In genomic region chr2:38601061-38601460, GRCh38 we compare ENCODE assay signal across 8 cellular contexts. TPM values are rescaled to one million over a fixed set of nuclear protein-coding genes. Genes with fewer than 3 reads are reported as not detected.
DNase-seq lines count a peak whose midpoint lies in the region; ATAC-seq, FAIRE-seq and TF ChIP-seq lines count a peak whose summit lies in the region.

No MANE protein-coding gene starts in this region.

- H3K9ac ChIP-seq in ES-I3 (ENCODE audit: low read depth, low read length) (peak overlapping the region; percentile 98), endothelial cell of umbilical vein (replicated peaks; ENCODE audit: extremely low read depth, insufficient read depth, low read length) (peak overlapping the region; percentile 81)

- H3K4me1 ChIP-seq in ES-I3 (ENCODE audit: insufficient read depth, low read length) (peaks cover 20% of the 10 kb centered on the region), PC-9 (replicated peaks; ENCODE audit: insufficient read depth) (peaks cover 34% of the 10 kb centered on the region), endothelial cell of umbilical vein (ENCODE audit: control insufficient read depth, extremely low read depth, insufficient read depth, low read length) (peaks cover 23% of the 10 kb centered on the region), pancreas (peaks cover 16 to 28% (median 26%) of the 10 kb centered on the region in 3 donors)

- H4K20me1 ChIP-seq in PC-9 (ENCODE audit: insufficient read depth) (peaks cover 18% of the 10 kb centered on the region), endothelial cell of umbilical vein (replicated peaks; ENCODE audit: control insufficient read depth, extremely low read depth, insufficient read depth, low read length) (peaks cover 18% of the 10 kb centered on the region)

- H3K79me2 ChIP-seq in PC-9 (ENCODE audit: low read depth) = peaks cover 63% of the 10 kb centered on the region
- H3K79me2 ChIP-seq in endothelial cell of umbilical vein (ENCODE audit: control insufficient read depth, insufficient read depth, low read length) = peaks cover 64% of the 10 kb centered on the region

- FAIRE-seq in endothelial cell of umbilical vein (lab: Jason Lieb, UNC) = no peak
- peak; percentile 39 for FAIRE-seq in pancreas (lab: Jason Lieb, UNC)

- ATAC-seq in pancreas = no peak
- no peak for ATAC-seq in left lobe of liver

- no peaks in the 10 kb centered on the region for H3K9me2 ChIP-seq in PC-9 (ENCODE audit: insufficient read depth)

- H3K4me2 ChIP-seq in PC-9 (peak overlapping the region; percentile 80), endothelial cell of umbilical vein (ENCODE audit: insufficient read depth, low read length) (peak overlapping the region; percentile 95)

- H3K27me3 ChIP-seq in PC-9 (ENCODE audit: insufficient read depth, low read depth) (no peaks in the 10 kb centered on the region), endothelial cell of umbilical vein (ENCODE audit: control insufficient read depth in 2 of 2, insufficient read depth in 2 of 2, low read length in 2 of 2) (no peaks in the 10 kb centered on the region), pancreas (no peaks in the 10 kb centered on the region)

- intact Hi-C loops in PC-9 (cut with micrococcal nuclease; ENCODE audit: unreplicated experiment) (loop anchor here (5.0 kb wide), 1 partner anchor 494 kb away; no protein-coding TSS in a partner anchor), endothelial cell of umbilical vein (cut with micrococcal nuclease) (no loop called here), pancreas (cut with DNase I) (no loop called here), posterior cingulate gyrus (cut with DNase I) (loop anchor here (5.0 kb wide), 1 partner anchor 224 kb away; the partner anchor contains the start of gene ATL2)

- H3K9me3 ChIP-seq in ES-I3 (ENCODE audit: control insufficient read depth, insufficient read depth, low read length) (no peaks in the 10 kb centered on the region), PC-9 (ENCODE audit: insufficient read depth, low read depth) (no peaks in the 10 kb centered on the region), endothelial cell of umbilical vein (replicated peaks; ENCODE audit: control insufficient read depth, insufficient read depth, low read length) (no peaks in the 10 kb centered on the region), pancreas (no peaks in the 10 kb centered on the region)

- no peak for TF ChIP-seq CTCF in PC-9 (conservative IDR thresholded peaks at IDR 0.05)
- TF ChIP-seq CTCF in endothelial cell of umbilical vein (IDR thresholded peaks at IDR 0.05; ENCODE audit: extremely low read depth in 1 of 2, insufficient read depth in 1 of 2, low read depth in 1 of 2, low read length in 2 of 2) = no peak
- no peak for TF ChIP-seq CTCF in pancreas (IDR thresholded peaks at IDR 0.05)
- TF ChIP-seq CTCF in GM10266 (IDR thresholded peaks at IDR 0.05; ENCODE audit: control insufficient read depth, insufficient read depth, low read depth, missing control alignments) = no peak

- no peak for DNase-seq in PC-9
- DNase-seq in endothelial cell of umbilical vein (ENCODE audit: low read depth, low spot score) = no peak
- no peak for DNase-seq in pancreas
- DNase-seq in left lobe of liver (ENCODE audit: low spot score) = no peak
- DNase-seq in cerebellar cortex (ENCODE audit: low spot score) = no peak
- no peak for DNase-seq in posterior cingulate gyrus
- DNase-seq in GM10266 (ENCODE audit: extremely low spot score) = no peak

- dilution Hi-C loops in endothelial cell of umbilical vein (cut with MboI; ENCODE audit: extremely low pct_ligation_motif_present, low sequenced_read_pairs) = no loop called here

- BruUV-seq in PC-9 (replicated peaks; lab: Mats Ljungman, UMichigan) (no TSS peak), endothelial cell of umbilical vein (replicated peaks; lab: Mats Ljungman, UMichigan) (no TSS peak)

- peaks cover 7% of the 10 kb centered on the region; the same call in 1 of the 2 replicates for H3F3A ChIP-seq in PC-9 (ENCODE audit: insufficient read depth, low read depth)

- CTCF ChIA-PET in PC-9 (lab: Charles Lee) (interaction anchor here (1.0 to 1.1 kb wide), 2 partner anchors 19 to 346 kb away, joined by 3 read pairs; no protein-coding TSS in a partner anchor), endothelial cell of umbilical vein (lab: Charles Lee) (interaction anchor here (0.8 to 5.9 kb wide), 11 partner anchors 12 to 284 kb away, joined by 3 to 69 read pairs (median 6); no protein-coding TSS in a partner anchor)

- peaks cover 2% of the 10 kb centered on the region for H3K9me1 ChIP-seq in endothelial cell of umbilical vein (replicated peaks; ENCODE audit: control insufficient read depth, extremely low read depth, insufficient read depth, low read length)

- H3K4me3 ChIP-seq in PC-9 = peak overlapping the region; percentile 69
- peak overlapping the region; percentile 95 to 99 (median 98) for H3K4me3 ChIP-seq in endothelial cell of umbilical vein (replicated peaks in 1 of 3; ENCODE audit: insufficient read depth in 1 of 3, low read depth in 1 of 3, low read length in 3 of 3)
- H3K4me3 ChIP-seq in pancreas = peak overlapping the region; percentile 72 to 94 (median 78)

- H2AFZ ChIP-seq in PC-9 (no peak overlapping the region), endothelial cell of umbilical vein (ENCODE audit: low read depth, low read length) (no peak overlapping the region)

- 5 to 6% methylated on average over 6 of the region's 6 CpGs for WGBS in pancreas, 2 donors

- POLR2A ChIA-PET in PC-9 (lab: Charles Lee; ENCODE audit: unreplicated experiment) = interaction anchor here (0.6 to 0.7 kb wide), 3 partner anchors 65 to 119 kb away, joined by 3 to 5 read pairs (median 4); partner anchors contain the start of gene GALM
- POLR2A ChIA-PET in endothelial cell of umbilical vein (lab: Charles Lee) = interaction anchor here (6.4 kb wide), 1 partner anchor 151 kb away, joined by 64 read pairs; the partner anchor contains the start of gene SRSF7

- H3K27ac ChIP-seq in PC-9 (no peak overlapping the region), endothelial cell of umbilical vein (ENCODE audit: insufficient read depth, low read depth, low read length) (peak overlapping the region; percentile 62), pancreas (peak overlapping the region in 2 of 4 donors; percentile 94 to 95)

- H3K36me3 ChIP-seq in ES-I3 (ENCODE audit: insufficient read depth, low read length) (no peaks in the 10 kb centered on the region), PC-9 (ENCODE audit: low read depth) (no peaks in the 10 kb centered on the region), endothelial cell of umbilical vein (ENCODE audit: control insufficient read depth in 2 of 2, extremely low read depth in 1 of 2, insufficient read depth in 2 of 2, low read length in 2 of 2) (no peaks in the 10 kb centered on the region), pancreas (no peaks in the 10 kb centered on the region)

- TF ChIP-seq POLR2A in endothelial cell of umbilical vein (IDR thresholded peaks at IDR 0.05; ENCODE audit: low read depth, low read length) = no peak

TF ChIP-seq in endothelial cell of umbilical vein, 7 proteins besides CTCF, POLR2A, EP300 and RAD21:
- no peak for TF ChIP-seq JUN (IDR thresholded peaks at IDR 0.05; ENCODE audit: borderline replicate concordance, insufficient read depth, insufficient read length, low read depth)
- TF ChIP-seq GATA2 (IDR thresholded peaks at IDR 0.05; ENCODE audit: insufficient read depth, insufficient read length, low read depth, low read length) = no peak
- no peak for TF ChIP-seq EZH2 (IDR thresholded peaks at IDR 0.05; ENCODE audit: borderline replicate concordance, low read depth, low read length, severe bottlenecking)
- TF ChIP-seq FOS (IDR thresholded peaks at IDR 0.05; ENCODE audit: borderline replicate concordance, insufficient read depth, low read length) = no peak
- no peak for TF ChIP-seq POLR2AphosphoS5 (IDR thresholded peaks at IDR 0.05; ENCODE audit: insufficient read depth, low read depth, low read length)
- TF ChIP-seq, protein P1, sequence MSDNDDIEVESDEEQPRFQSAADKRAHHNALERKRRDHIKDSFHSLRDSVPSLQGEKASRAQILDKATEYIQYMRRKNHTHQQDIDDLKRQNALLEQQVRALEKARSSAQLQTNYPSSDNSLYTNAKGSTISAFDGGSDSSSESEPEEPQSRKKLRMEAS (IDR thresholded peaks at IDR 0.05; ENCODE audit: insufficient read depth, insufficient read length) = no peak
- no peak for TF ChIP-seq MYC (IDR thresholded peaks at IDR 0.05; ENCODE audit: low read depth, low read length)

RNA-seq across cellular contexts. Expression of gene HNRNPLL, which starts 1.7 kb away (rescaled TPM):
- 38.1 and 39.5 TPM in 2 replicates for total RNA-seq in PC-9 (2021)
- total RNA-seq in endothelial cell of umbilical vein = 56.2 and 61.1 TPM in 2 replicates
- polyA plus RNA-seq in endothelial cell of umbilical vein = 15.1 and 19.8 TPM in 2 replicates
- 23.3 and 28.1 TPM in 2 replicates for polyA plus RNA-seq in endothelial cell of umbilical vein (2011; cell fraction: cytosol; rRNA removed)
- polyA plus RNA-seq in endothelial cell of umbilical vein (2011; cell fraction: nucleus; rRNA removed) = 46.3 and 54.1 TPM in 2 replicates
- 42.9 and 49.1 TPM in 2 replicates for polyA plus RNA-seq in endothelial cell of umbilical vein (2012)
- polyA minus RNA-seq in endothelial cell of umbilical vein = 28.2 and 34.2 TPM in 2 replicates
- 19.3 TPM for polyA minus RNA-seq in endothelial cell of umbilical vein (2011; cell fraction: cytosol; rRNA and poly(A)+ RNA removed)
- polyA minus RNA-seq in endothelial cell of umbilical vein (2011; cell fraction: nucleus; rRNA and poly(A)+ RNA removed) = 68.7 and 83.8 TPM in 2 replicates
- total RNA-seq in pancreas = 10 to 100 TPM; 12.3 to 20.8 (median 15.0) TPM
- 1 to 10 TPM; 4.9 to 8.1 TPM for polyA plus RNA-seq in pancreas
- 12.3 TPM for total RNA-seq in left lobe of liver

Comparison
In these comparisons a context has a peak if more than half of its experiments do, and no peak if none do; other contexts are left out.
1. intact Hi-C loops: an anchor here in PC-9 (5.0 kb wide) and posterior cingulate gyrus (5.0 kb wide); none called in endothelial cell of umbilical vein and pancreas.